8 cellular contexts compared by ENCODE assay signal in the genomic region with DNA sequence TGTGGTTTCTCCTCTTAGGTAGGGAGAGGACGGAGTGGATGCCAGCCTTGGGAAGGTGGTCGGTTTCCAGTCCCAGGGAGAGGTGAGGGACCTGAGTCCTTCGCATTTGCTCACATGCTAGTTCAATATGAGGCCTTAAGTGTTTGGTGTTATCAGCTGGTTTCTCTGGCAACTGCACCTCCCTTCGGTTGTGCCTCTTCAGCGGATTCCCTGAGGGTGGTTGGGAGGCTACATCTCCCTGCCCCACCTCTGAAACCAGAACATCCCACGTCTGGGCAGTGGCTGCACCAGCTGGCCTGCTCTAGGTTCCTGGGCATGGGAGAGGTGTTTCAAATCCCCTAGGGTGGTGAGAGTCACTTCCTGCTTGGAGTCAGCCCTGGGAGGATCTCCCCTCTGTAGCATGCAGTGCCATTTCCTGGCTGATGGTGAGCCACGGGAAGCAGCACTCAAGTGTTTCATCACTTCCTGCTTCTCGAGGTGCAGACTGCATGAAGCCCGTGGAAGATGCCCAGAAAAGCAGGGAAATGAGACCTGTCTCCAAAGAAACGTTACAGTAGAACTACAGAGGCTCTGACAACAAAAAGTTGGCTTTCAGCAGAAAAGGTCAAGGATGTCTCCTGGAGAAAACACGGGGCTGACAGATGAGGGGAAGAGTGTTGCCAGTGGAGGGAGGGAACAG.
DNase-seq lines count a peak whose midpoint lies in the region; ATAC-seq and TF ChIP-seq lines count a peak whose summit lies in the region.

No MANE protein-coding gene starts in this region.

- H3K9me3 ChIP-seq in RWPE2 (ENCODE audit: severe bottlenecking), result no peaks in the 10 kb centered on the region
- H3K9me3 ChIP-seq in mucosa of rectum (ENCODE audit: control insufficient read depth in 2 of 2, low read length in 2 of 2), result no peaks in the 10 kb centered on the region

- ATAC-seq in RWPE2 (ENCODE audit: low read depth) (peak; percentile 46), GM18498 (IDR thresholded peaks at IDR 0.05; ENCODE audit: unreplicated experiment) (no peak)

- H3K4me1 ChIP-seq in RWPE2 (ENCODE audit: insufficient read depth, poor library complexity, severe bottlenecking) (peaks cover 7% of the 10 kb centered on the region), mucosa of rectum (ENCODE audit: control insufficient read depth in 2 of 2, insufficient read depth in 2 of 2, low read length in 2 of 2) (peaks cover 14 to 40% of the 10 kb centered on the region in 2 donors)

- H3K9ac ChIP-seq in mucosa of rectum (ENCODE audit: low read depth in 1 of 2, low read length in 2 of 2), result peak overlapping the region in 1 of 2 donors; percentile 17

- H3K27ac ChIP-seq in RWPE2 (ENCODE audit: poor library complexity, severe bottlenecking), result peak overlapping the region; percentile 23
- peak overlapping the region; percentile 56 to 58 for H3K27ac ChIP-seq in mucosa of rectum (ENCODE audit: low read depth in 2 of 2, low read length in 2 of 2)

- no peak for TF ChIP-seq CTCF in RWPE2 (IDR thresholded peaks at IDR 0.05; ENCODE audit: poor library complexity, severe bottlenecking)
- no peak for TF ChIP-seq CTCF in cardiac fibroblast (IDR thresholded peaks at IDR 0.05; ENCODE audit: low read depth, low read length)
- TF ChIP-seq CTCF in GM13977 (IDR thresholded peaks at IDR 0.05; ENCODE audit: extremely low read depth, insufficient read depth, missing control alignments), result no peak

- in situ Hi-C loops in GM13977 (cut with MboI; ENCODE audit: low pct_unique_long_range_greater_than_20kb, low sequenced_read_pairs, unreplicated experiment), result no loop called here

- H3K4me3 ChIP-seq in RWPE2 (ENCODE audit: severe bottlenecking) (no peak overlapping the region), cardiac fibroblast (replicated peaks in 1 of 2; ENCODE audit: low read depth in 2 of 2, low read length in 2 of 2) (no peak overlapping the region), mucosa of rectum (ENCODE audit: low read length in 2 of 2) (no peak overlapping the region)

- DNase-seq in activated CD8-positive, alpha-beta memory T cell treated with anti-CD3 and anti-CD28 coated beads for 24 hours, result peak; percentile 77
- no peak for DNase-seq in activated CD8-positive, alpha-beta memory T cell treated with anti-CD3 and anti-CD28 coated beads, Interleukin-2, amount 50 U/mL, for 4 hours
- DNase-seq in RWPE2 (ENCODE audit: low spot score) (peak; percentile 55), cardiac fibroblast (ENCODE audit: low read depth in 2 of 2) (peak; percentile 80 to 87), GM13977 (ENCODE audit: low spot score) (no peak), NCI-H524 (lab: John Stamatoyannopoulos, UW) (no peak)

- H3K27me3 ChIP-seq in RWPE2 (ENCODE audit: insufficient read depth, poor library complexity, severe bottlenecking), result no peaks in the 10 kb centered on the region
- no peaks in the 10 kb centered on the region for H3K27me3 ChIP-seq in mucosa of rectum (ENCODE audit: control insufficient read depth in 2 of 2, insufficient read depth in 2 of 2, low read length in 2 of 2)

- no peaks in the 10 kb centered on the region for H3K36me3 ChIP-seq in RWPE2 (ENCODE audit: low read depth)
- H3K36me3 ChIP-seq in mucosa of rectum (ENCODE audit: control insufficient read depth in 2 of 2, insufficient read depth in 2 of 2, low read length in 2 of 2), result peaks cover under 1 to 1% of the 10 kb centered on the region in 2 donors

Comparison
In these comparisons a context has a peak if more than half of its experiments do, and no peak if none do; other contexts are left out.
1. DNase-seq: peak in activated CD8-positive, alpha-beta memory T cell treated with anti-CD3 and anti-CD28 coated beads for 24 hours (single experiment), RWPE2 (single experiment) and cardiac fibroblast (2 of 2); none in activated CD8-positive, alpha-beta memory T cell treated with anti-CD3 and anti-CD28 coated beads, Interleukin-2, amount 50 U/mL, for 4 hours (single experiment), GM13977 (single experiment) and NCI-H524 (0 of 2).